10 cellular contexts compared by ENCODE assay signal in the genomic region with DNA sequence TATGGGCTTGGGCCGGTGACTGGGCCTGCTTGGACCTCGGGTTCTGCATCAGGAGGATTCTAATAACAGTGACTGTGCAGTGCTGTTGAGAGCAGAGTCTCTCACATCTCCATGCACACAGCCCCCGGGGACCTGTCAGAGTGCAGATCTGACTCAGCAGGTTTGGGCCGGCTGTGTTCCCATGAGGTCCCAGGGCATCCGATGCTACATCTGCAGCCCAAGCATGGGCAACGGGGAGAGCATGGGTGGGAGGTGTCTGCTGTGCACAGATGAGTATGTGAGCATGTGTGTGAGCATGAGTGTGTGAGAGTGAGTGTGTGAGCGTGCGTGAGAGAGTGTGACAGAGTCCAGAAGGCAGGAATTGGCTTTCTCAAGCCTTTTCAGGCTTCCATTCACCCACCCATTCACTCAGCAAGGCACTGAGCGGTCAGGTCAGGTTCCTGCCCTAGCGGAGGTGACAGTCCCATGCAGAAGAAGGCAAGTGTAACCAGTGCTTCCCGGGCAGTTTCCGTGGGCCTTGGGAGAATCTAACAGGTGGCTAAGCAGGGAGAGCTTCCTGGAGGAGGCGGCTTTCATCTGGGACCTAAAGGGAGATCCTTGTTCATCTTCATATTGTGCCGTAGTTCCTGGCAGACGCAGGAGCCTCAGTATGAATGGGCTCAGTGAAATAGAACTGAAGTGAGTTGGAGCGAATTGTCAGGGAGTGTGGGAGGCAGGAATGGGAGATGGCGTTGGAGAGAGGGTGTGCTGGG.
DNase-seq lines count a peak whose midpoint lies in the region; ATAC-seq and TF ChIP-seq lines count a peak whose summit lies in the region.
"Had no signal": no experiment of that assay in that cellular context is flagged by ENCODE, and none has a peak within 500 bp of the region (broad histone marks: within the 10 kb centered on the region; RNA-seq: fewer than 3 reads in every experiment).

No MANE protein-coding gene starts in this region.

- no peak overlapping the region for H3K27ac Mint-ChIP-seq in activated naive CD8-positive, alpha-beta T cell treated with anti-CD3 and anti-CD28 coated beads, Interleukin-2, amount 50 U/mL, for 24 hours
- H3K27ac Mint-ChIP-seq in activated naive CD8-positive, alpha-beta T cell treated with anti-CD3 and anti-CD28 coated beads for 36 hours, result no peak overlapping the region
- H3K27ac Mint-ChIP-seq in stimulated activated naive B cell treated with anti-CD40 and anti-IgM and Interleukin-4, amounts not matched to agents 10 μg/mL and 1 μg/mL and 100 μg/mL, for 72 hours, result no peak overlapping the region

- H3K4me1 Mint-ChIP-seq in activated naive CD8-positive, alpha-beta T cell treated with anti-CD3 and anti-CD28 coated beads, Interleukin-2, amount 50 U/mL, for 24 hours, result no peaks in the 10 kb centered on the region
- no peaks in the 10 kb centered on the region for H3K4me1 Mint-ChIP-seq in activated naive CD8-positive, alpha-beta T cell treated with anti-CD3 and anti-CD28 coated beads for 36 hours
- H3K4me1 Mint-ChIP-seq in stimulated activated naive B cell treated with anti-CD40 and anti-IgM and Interleukin-4, amounts not matched to agents 10 μg/mL and 1 μg/mL and 100 μg/mL, for 72 hours, result peaks cover 3 to 11% of the 10 kb centered on the region in 2 donors

- H3K4me3 ChIP-seq in NB4 (ENCODE audit: low read depth, low read length) (no peak overlapping the region), colonic mucosa (no peak overlapping the region)
- H3K4me3 ChIP-seq: adrenal gland had no signal

- no peaks in the 10 kb centered on the region for H3K9me3 Mint-ChIP-seq in activated naive CD8-positive, alpha-beta T cell treated with anti-CD3 and anti-CD28 coated beads, Interleukin-2, amount 50 U/mL, for 24 hours
- H3K9me3 Mint-ChIP-seq in activated naive CD8-positive, alpha-beta T cell treated with anti-CD3 and anti-CD28 coated beads for 36 hours, result no peaks in the 10 kb centered on the region
- peaks cover 4 to 6% of the 10 kb centered on the region in 2 donors for H3K9me3 Mint-ChIP-seq in stimulated activated naive B cell treated with anti-CD40 and anti-IgM and Interleukin-4, amounts not matched to agents 10 μg/mL and 1 μg/mL and 100 μg/mL, for 72 hours

- intact Hi-C loops in colonic mucosa (cut with DNase I), result no loop called here

- no peaks in the 10 kb centered on the region for H3K36me3 ChIP-seq in colonic mucosa
- H3K36me3 ChIP-seq: adrenal gland had no signal

- no peak overlapping the region for H3K4me3 Mint-ChIP-seq in activated naive CD8-positive, alpha-beta T cell treated with anti-CD3 and anti-CD28 coated beads, Interleukin-2, amount 50 U/mL, for 24 hours
- H3K4me3 Mint-ChIP-seq in activated naive CD8-positive, alpha-beta T cell treated with anti-CD3 and anti-CD28 coated beads for 36 hours, result no peak overlapping the region
- H3K4me3 Mint-ChIP-seq in stimulated activated naive B cell treated with anti-CD40 and anti-IgM and Interleukin-4, amounts not matched to agents 10 μg/mL and 1 μg/mL and 100 μg/mL, for 72 hours, result no peak overlapping the region

- no peaks in the 10 kb centered on the region for H3K27me3 ChIP-seq in colonic mucosa
- H3K27me3 ChIP-seq: adrenal gland had no signal

- H3K9ac ChIP-seq in colonic mucosa (ENCODE audit: low read depth in 2 of 2, low read length in 2 of 2), result no peak overlapping the region
- H3K9ac ChIP-seq: parathyroid adenoma had no signal

- no peaks in the 10 kb centered on the region for H3K9me3 ChIP-seq in colonic mucosa
- H3K9me3 ChIP-seq: adrenal gland had no signal

- H3K27ac ChIP-seq in colonic mucosa, result no peak overlapping the region
- H3K27ac ChIP-seq: adrenal gland, parathyroid adenoma had no signal

- no peaks in the 10 kb centered on the region for H3K36me3 Mint-ChIP-seq in activated naive CD8-positive, alpha-beta T cell treated with anti-CD3 and anti-CD28 coated beads, Interleukin-2, amount 50 U/mL, for 24 hours (ENCODE audit: low read depth)
- no peaks in the 10 kb centered on the region for H3K36me3 Mint-ChIP-seq in activated naive CD8-positive, alpha-beta T cell treated with anti-CD3 and anti-CD28 coated beads for 36 hours
- H3K36me3 Mint-ChIP-seq in stimulated activated naive B cell treated with anti-CD40 and anti-IgM and Interleukin-4, amounts not matched to agents 10 μg/mL and 1 μg/mL and 100 μg/mL, for 72 hours, result no peaks in the 10 kb centered on the region

- TF ChIP-seq CTCF in NB4 (IDR thresholded peaks at IDR 0.05; ENCODE audit: low read depth, low read length), result no peak
- no peak for TF ChIP-seq CTCF in colonic mucosa (IDR thresholded peaks at IDR 0.05)

- H3K27me3 Mint-ChIP-seq in activated naive CD8-positive, alpha-beta T cell treated with anti-CD3 and anti-CD28 coated beads, Interleukin-2, amount 50 U/mL, for 24 hours, result peaks cover 3% of the 10 kb centered on the region
- peaks cover 3% of the 10 kb centered on the region for H3K27me3 Mint-ChIP-seq in activated naive CD8-positive, alpha-beta T cell treated with anti-CD3 and anti-CD28 coated beads for 36 hours
- H3K27me3 Mint-ChIP-seq in stimulated activated naive B cell treated with anti-CD40 and anti-IgM and Interleukin-4, amounts not matched to agents 10 μg/mL and 1 μg/mL and 100 μg/mL, for 72 hours, result peaks cover 14 to 30% of the 10 kb centered on the region in 2 donors

- no peaks in the 10 kb centered on the region for H3K4me1 ChIP-seq in colonic mucosa
- H3K4me1 ChIP-seq: adrenal gland, parathyroid adenoma had no signal

- peak; percentile 13 for ATAC-seq in activated naive CD8-positive, alpha-beta T cell treated with anti-CD3 and anti-CD28 coated beads, Interleukin-2, amount 50 U/mL, for 24 hours
- ATAC-seq in HG02610 (IDR thresholded peaks at IDR 0.05; ENCODE audit: unreplicated experiment) (peak; percentile 95), HG03159 (IDR thresholded peaks at IDR 0.05; ENCODE audit: unreplicated experiment) (no peak)
- ATAC-seq in stimulated activated naive B cell treated with anti-CD40 and anti-IgM and Interleukin-4, amounts not matched to agents 10 μg/mL and 1 μg/mL and 100 μg/mL, for 72 hours (replicated peaks), result peak; percentile 89 to 95

- no peak for TF ChIP-seq POLR2A in NB4 (IDR thresholded peaks at IDR 0.05; ENCODE audit: extremely low read depth, insufficient read length)

- no peak for DNase-seq in activated naive CD8-positive, alpha-beta T cell treated with anti-CD3 and anti-CD28 coated beads, Interleukin-2, amount 50 U/mL, for 24 hours
- DNase-seq in activated naive CD8-positive, alpha-beta T cell treated with anti-CD3 and anti-CD28 coated beads for 36 hours, result no peak
- peak; percentile 48 for DNase-seq in NB4 (ENCODE audit: low read depth)
- peak; percentile 34 for DNase-seq in stimulated activated naive B cell treated with anti-CD40 and anti-IgM and Interleukin-4, amounts not matched to agents 10 μg/mL and 1 μg/mL and 100 μg/mL, for 72 hours
- no peak for DNase-seq in colonic mucosa
- DNase-seq in cerebellum (ENCODE audit: low spot score), result no peak
- DNase-seq: adrenal gland had no signal

Comparison
In these comparisons a context has a peak if more than half of its experiments do, and no peak if none do; other contexts are left out.
1. DNase-seq: peak in NB4 (single experiment) and stimulated activated naive B cell treated with anti-CD40 and anti-IgM and Interleukin-4, amounts not matched to agents 10 μg/mL and 1 μg/mL and 100 μg/mL, for 72 hours (single experiment); none in activated naive CD8-positive, alpha-beta T cell treated with anti-CD3 and anti-CD28 coated beads, Interleukin-2, amount 50 U/mL, for 24 hours (single experiment), activated naive CD8-positive, alpha-beta T cell treated with anti-CD3 and anti-CD28 coated beads for 36 hours (single experiment), colonic mucosa (single experiment) and cerebellum (single experiment).